13 cellular contexts compared by ENCODE assay signal in genomic region chr17:28173071-28173561, GRCh38.
DNase-seq lines count a peak whose midpoint lies in the region; ATAC-seq, FAIRE-seq and TF ChIP-seq lines count a peak whose summit lies in the region.
"Had no signal": no experiment of that assay in that cellular context is flagged by ENCODE, and none has a peak within 500 bp of the region (broad histone marks: within the 10 kb centered on the region; RNA-seq: fewer than 3 reads in every experiment).

No MANE protein-coding gene starts in this region.

- no peak overlapping the region for H3K27ac ChIP-seq in A549
- H3K27ac ChIP-seq: prostate gland had no signal

- 67% methylated on average over 2 of the region's 2 CpGs for WGBS in A549 (ENCODE audit: missing lambda C conversion rate)

- ATAC-seq in A549 (no peak), T-cell (replicated peaks in 1 of 4) (peak in 1 of 4 experiments; percentile 39), GM18873 (IDR thresholded peaks at IDR 0.05; ENCODE audit: low FRiP score, unreplicated experiment) (no peak), left lobe of liver (no peak)
- ATAC-seq in activated T-helper 17 cell treated with anti-CD3 and anti-CD28 coated beads, Interleukin-2, amount 50 U/mL, for 72 hours (replicated peaks), result no peak

- no peak for TF ChIP-seq RAD21 in A549 (conservative IDR thresholded peaks at IDR 0.05 in 1 of 2, IDR thresholded peaks at IDR 0.05 in 1 of 2)

- no peak for TF ChIP-seq POLR2A in A549 (IDR thresholded peaks at IDR 0.05; ENCODE audit: low read length)

- no peak for DNase-seq in A549 (ENCODE audit: low read depth in 1 of 2, low spot score in 1 of 2)
- DNase-seq in GDM1 (lab: John Stamatoyannopoulos, UW), result peak; percentile 60
- DNase-seq in T-cell, result no peak
- peak; percentile 57 for DNase-seq in left kidney (ENCODE audit: low read depth, low spot score)
- DNase-seq in NCI-H1048 (lab: John Stamatoyannopoulos, UW), result no peak
- DNase-seq in left lobe of liver (ENCODE audit: low spot score), result no peak
- DNase-seq: activated CD4-positive, alpha-beta T cell treated with anti-CD3 and anti-CD28 coated beads, Interleukin-2, amount 50 U/mL, for 1 hour; NCI-H1694 had no signal

- FAIRE-seq in A549 (lab: Jason Lieb, UNC), result peak; percentile 61

- H3K27me3 Mint-ChIP-seq in T-cell, result no peaks in the 10 kb centered on the region
- no peaks in the 10 kb centered on the region for H3K27me3 Mint-ChIP-seq in activated T-helper 17 cell treated with anti-CD3 and anti-CD28 coated beads, Interleukin-2, amount 50 U/mL, for 72 hours
- H3K27me3 Mint-ChIP-seq: brain had no signal

- H3K27ac Mint-ChIP-seq in T-cell, result peak overlapping the region; percentile 5 to 30
- H3K27ac Mint-ChIP-seq in activated T-helper 17 cell treated with anti-CD3 and anti-CD28 coated beads, Interleukin-2, amount 50 U/mL, for 72 hours, result no peak overlapping the region
- H3K27ac Mint-ChIP-seq: brain had no signal

- H3K4me1 ChIP-seq in A549, result no peaks in the 10 kb centered on the region
- H3K4me1 ChIP-seq: prostate gland had no signal

- peaks cover 37% of the 10 kb centered on the region for H3K36me3 Mint-ChIP-seq in T-cell
- H3K36me3 Mint-ChIP-seq in activated T-helper 17 cell treated with anti-CD3 and anti-CD28 coated beads, Interleukin-2, amount 50 U/mL, for 72 hours (ENCODE audit: low read depth), result peaks cover 42% of the 10 kb centered on the region

- no peak overlapping the region for H3K4me3 ChIP-seq in A549
- H3K4me3 ChIP-seq: lung, prostate gland had no signal

- H3K4me3 Mint-ChIP-seq in T-cell, result no peak overlapping the region
- H3K4me3 Mint-ChIP-seq in activated T-helper 17 cell treated with anti-CD3 and anti-CD28 coated beads, Interleukin-2, amount 50 U/mL, for 72 hours, result no peak overlapping the region
- H3K4me3 Mint-ChIP-seq: brain had no signal

- H3K4me2 ChIP-seq in A549, result no peak overlapping the region

- no peak for TF ChIP-seq CTCF in A549 (IDR thresholded peaks at IDR 0.05)

- POLR2A ChIA-PET in A549 (lab: Yijun Ruan, JAX) (no interaction called here), T-cell (lab: Charles Lee) (no interaction called here)

- no peaks in the 10 kb centered on the region for H3K9me3 Mint-ChIP-seq in T-cell
- H3K9me3 Mint-ChIP-seq in activated T-helper 17 cell treated with anti-CD3 and anti-CD28 coated beads, Interleukin-2, amount 50 U/mL, for 72 hours, result no peaks in the 10 kb centered on the region
- H3K9me3 Mint-ChIP-seq: brain had no signal

- H3K9me3 ChIP-seq in A549, result no peaks in the 10 kb centered on the region
- H3K9me3 ChIP-seq: prostate gland had no signal

- TF ChIP-seq EP300 in A549 (IDR thresholded peaks at IDR 0.05), result no peak

- peaks cover 20 to 22% (median 21%) of the 10 kb centered on the region in 3 donors for H3K4me1 Mint-ChIP-seq in T-cell
- peaks cover 5% of the 10 kb centered on the region for H3K4me1 Mint-ChIP-seq in activated T-helper 17 cell treated with anti-CD3 and anti-CD28 coated beads, Interleukin-2, amount 50 U/mL, for 72 hours
- H3K4me1 Mint-ChIP-seq: brain had no signal

- CTCF ChIA-PET in A549 (lab: Yijun Ruan, JAX) (interaction anchor here (0.8 to 1.4 kb wide), 2 partner anchors 57 to 82 kb away, joined by 3 read pairs; no protein-coding TSS in a partner anchor), T-cell (lab: Charles Lee) (no interaction called here)

TF ChIP-seq in A549, 52 proteins besides CTCF, POLR2A, EP300 and RAD21:
- TF ChIP-seq, protein P1, sequence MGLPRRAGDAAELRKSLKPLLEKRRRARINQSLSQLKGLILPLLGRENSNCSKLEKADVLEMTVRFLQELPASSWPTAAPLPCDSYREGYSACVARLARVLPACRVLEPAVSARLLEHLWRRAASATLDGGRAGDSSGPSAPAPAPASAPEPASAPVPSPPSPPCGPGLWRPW (IDR thresholded peaks at IDR 0.05), result no peak

Comparison
In these comparisons a context has a peak if more than half of its experiments do, and no peak if none do; other contexts are left out.
1. DNase-seq: peak in GDM1 (single experiment) and left kidney (single experiment); none in A549 (0 of 2), T-cell (0 of 34), NCI-H1048 (single experiment) and left lobe of liver (single experiment).